Comparison of ENCODE assay signal across 8 cellular contexts in genomic region chr20:6006603-6006949, GRCh38. TPM values are rescaled to one million over a fixed set of nuclear protein-coding genes. Genes with fewer than 3 reads are reported as not detected.
A peak's percentile ranks its signal among the peaks of the same experiment; 100 is the strongest.
DNase-seq lines count a peak whose midpoint lies in the region; ATAC-seq and TF ChIP-seq lines count a peak whose summit lies in the region.

No MANE protein-coding gene starts in this region.

- peaks cover 18% of the 10 kb centered on the region for H3K36me3 Mint-ChIP-seq in activated CD4-positive, alpha-beta T cell treated with anti-CD3 and anti-CD28 coated beads for 36 hours (ENCODE audit: low read depth)
- peaks cover 21% of the 10 kb centered on the region for H3K36me3 Mint-ChIP-seq in activated CD4-positive, alpha-beta memory T cell treated with anti-CD3 and anti-CD28 coated beads, Interleukin-2, amount 10 ng/mL, durations not matched to agents 7 days and 5 days (ENCODE audit: low read depth)

- H3K9me3 Mint-ChIP-seq in activated CD4-positive, alpha-beta T cell treated with anti-CD3 and anti-CD28 coated beads for 36 hours (ENCODE audit: low read depth) = no peaks in the 10 kb centered on the region
- H3K9me3 Mint-ChIP-seq in activated CD4-positive, alpha-beta memory T cell treated with anti-CD3 and anti-CD28 coated beads, Interleukin-2, amount 10 ng/mL, durations not matched to agents 7 days and 5 days = no peaks in the 10 kb centered on the region

- no peak for DNase-seq in activated CD4-positive, alpha-beta T cell treated with anti-CD3 and anti-CD28 coated beads for 36 hours
- DNase-seq in activated CD4-positive, alpha-beta T cell treated with anti-CD3 and anti-CD28 coated beads, Interleukin-2, amount 50 U/mL, for 1 hour = no peak
- DNase-seq in activated CD4-positive, alpha-beta memory T cell treated with anti-CD3 and anti-CD28 coated beads, Interleukin-2, amount 10 ng/mL, durations not matched to agents 7 days and 5 days = no peak
- DNase-seq in suprapubic skin (ENCODE audit: low spot score in 2 of 2) = no peak
- DNase-seq in H4 (ENCODE audit: low spot score) = no peak
- DNase-seq in putamen (ENCODE audit: low spot score) = no peak

- H3K27me3 Mint-ChIP-seq in activated CD4-positive, alpha-beta T cell treated with anti-CD3 and anti-CD28 coated beads for 36 hours = no peaks in the 10 kb centered on the region
- no peaks in the 10 kb centered on the region for H3K27me3 Mint-ChIP-seq in activated CD4-positive, alpha-beta memory T cell treated with anti-CD3 and anti-CD28 coated beads, Interleukin-2, amount 10 ng/mL, durations not matched to agents 7 days and 5 days

- H3K27ac ChIP-seq in iPS-18a (ENCODE audit: low read length) (no peak overlapping the region), suprapubic skin (peak overlapping the region; percentile 86)

- H3K4me1 Mint-ChIP-seq in activated CD4-positive, alpha-beta T cell treated with anti-CD3 and anti-CD28 coated beads for 36 hours = peaks cover 27% of the 10 kb centered on the region
- H3K4me1 Mint-ChIP-seq in activated CD4-positive, alpha-beta memory T cell treated with anti-CD3 and anti-CD28 coated beads, Interleukin-2, amount 10 ng/mL, durations not matched to agents 7 days and 5 days = peaks cover 32% of the 10 kb centered on the region

- under 1% methylated on average over 10 of the region's 10 CpGs for WGBS in suprapubic skin

- no peak for TF ChIP-seq EP300 in suprapubic skin (IDR thresholded peaks at IDR 0.05)

- peak overlapping the region; percentile 93 for H3K27ac Mint-ChIP-seq in activated CD4-positive, alpha-beta T cell treated with anti-CD3 and anti-CD28 coated beads for 36 hours
- peak overlapping the region; percentile 83 for H3K27ac Mint-ChIP-seq in activated CD4-positive, alpha-beta memory T cell treated with anti-CD3 and anti-CD28 coated beads, Interleukin-2, amount 10 ng/mL, durations not matched to agents 7 days and 5 days

- peak overlapping the region; percentile 76 for H3K9ac ChIP-seq in iPS-18a (ENCODE audit: low read length)

- H3K4me3 Mint-ChIP-seq in activated CD4-positive, alpha-beta T cell treated with anti-CD3 and anti-CD28 coated beads for 36 hours = peak overlapping the region; percentile 96
- peak overlapping the region; percentile 94 for H3K4me3 Mint-ChIP-seq in activated CD4-positive, alpha-beta memory T cell treated with anti-CD3 and anti-CD28 coated beads, Interleukin-2, amount 10 ng/mL, durations not matched to agents 7 days and 5 days

- POLR2A ChIA-PET in activated CD4-positive, alpha-beta T cell treated with anti-CD3 and anti-CD28 coated beads for 36 hours (lab: Charles Lee) = no interaction called here
- POLR2A ChIA-PET in activated CD4-positive, alpha-beta memory T cell treated with anti-CD3 and anti-CD28 coated beads, Interleukin-2, amount 10 ng/mL, durations not matched to agents 7 days and 5 days (lab: Charles Lee) = interaction anchor here (1.4 kb wide), 1 partner anchor 19 kb away, joined by 3 read pairs; no protein-coding TSS in a partner anchor

- H3K4me1 ChIP-seq in iPS-18a (ENCODE audit: control insufficient read depth, low read depth, low read length) (peaks cover 8% of the 10 kb centered on the region), suprapubic skin (peaks cover 35% of the 10 kb centered on the region)

- TF ChIP-seq POLR2A in suprapubic skin (IDR thresholded peaks at IDR 0.05) = no peak

- H3K36me3 ChIP-seq in iPS-18a (ENCODE audit: control insufficient read depth, low read depth, low read length) = peaks cover 16% of the 10 kb centered on the region
- H3K36me3 ChIP-seq in suprapubic skin = peaks cover 15% of the 10 kb centered on the region

- H3K4me3 ChIP-seq in iPS-18a (ENCODE audit: low read length) (peak overlapping the region; percentile 92), suprapubic skin (peak overlapping the region; percentile 84)

- H3K27me3 ChIP-seq in iPS-18a (ENCODE audit: control insufficient read depth, insufficient read depth, low read length) (no peaks in the 10 kb centered on the region), suprapubic skin (no peaks in the 10 kb centered on the region)

- no peaks in the 10 kb centered on the region for H3K9me3 ChIP-seq in iPS-18a (ENCODE audit: control insufficient read depth, low read depth, low read length)
- H3K9me3 ChIP-seq in suprapubic skin = no peaks in the 10 kb centered on the region

- no peak for ATAC-seq in activated CD4-positive, alpha-beta T cell treated with anti-CD3 and anti-CD28 coated beads for 36 hours
- no peak for ATAC-seq in GM21526 (IDR thresholded peaks at IDR 0.05; ENCODE audit: low FRiP score, unreplicated experiment)

- TF ChIP-seq CTCF in suprapubic skin (IDR thresholded peaks at IDR 0.05) = no peak

- CTCF ChIA-PET in activated CD4-positive, alpha-beta T cell treated with anti-CD3 and anti-CD28 coated beads for 36 hours (lab: Charles Lee) = interaction anchor here (0.6 to 1.4 kb wide), 4 partner anchors 24 to 475 kb away, joined by 3 to 5 read pairs (median 4); no protein-coding TSS in a partner anchor
- CTCF ChIA-PET in activated CD4-positive, alpha-beta memory T cell treated with anti-CD3 and anti-CD28 coated beads, Interleukin-2, amount 10 ng/mL, durations not matched to agents 7 days and 5 days (lab: Charles Lee) = interaction anchor here (1.1 to 2.1 kb wide), 2 partner anchors 10 to 477 kb away, joined by 3 to 11 read pairs; no protein-coding TSS in a partner anchor

- intact Hi-C loops in activated CD4-positive, alpha-beta T cell treated with anti-CD3 and anti-CD28 coated beads for 36 hours (cut with DNase I, micrococcal nuclease) = no loop called here

RNA-seq across cellular contexts. Expression of gene CRLS1, which starts 0.7 kb away (rescaled TPM):
- 10 to 100 TPM; 37.4 to 51.7 TPM for total RNA-seq in activated CD4-positive, alpha-beta T cell treated with anti-CD3 and anti-CD28 coated beads for 36 hours
- 10 to 100 TPM; 25.3 to 27.8 TPM for total RNA-seq in activated CD4-positive, alpha-beta memory T cell treated with anti-CD3 and anti-CD28 coated beads, Interleukin-2, amount 10 ng/mL, durations not matched to agents 7 days and 5 days
- total RNA-seq in suprapubic skin = 10 to 100 TPM; 17.7 to 27.1 (median 22.9) TPM
- 53.5 and 74.6 TPM in 2 replicates for total RNA-seq in H4 (2014; rRNA removed; shearing (Covaris generic))

RNA-seq across cellular contexts. Expression of gene LRRN4, which starts 47.3 kb away (rescaled TPM):
- total RNA-seq in activated CD4-positive, alpha-beta T cell treated with anti-CD3 and anti-CD28 coated beads for 36 hours = under 1 TPM in 1 of 2 experiments, not detected in 1; 0.09 TPM
- not detected for total RNA-seq in activated CD4-positive, alpha-beta memory T cell treated with anti-CD3 and anti-CD28 coated beads, Interleukin-2, amount 10 ng/mL, durations not matched to agents 7 days and 5 days
- under 1 TPM in 1 of 4 donors, not detected in 3; 0.80 TPM for total RNA-seq in suprapubic skin
- total RNA-seq in H4 (2014; rRNA removed; shearing (Covaris generic)) = not detected in 2 replicates

RNA-seq across cellular contexts. Expression of gene MCM8, which starts 56.1 kb away (rescaled TPM):
- 10 to 100 TPM; 42.5 to 45.4 TPM for total RNA-seq in activated CD4-positive, alpha-beta T cell treated with anti-CD3 and anti-CD28 coated beads for 36 hours
- total RNA-seq in activated CD4-positive, alpha-beta memory T cell treated with anti-CD3 and anti-CD28 coated beads, Interleukin-2, amount 10 ng/mL, durations not matched to agents 7 days and 5 days = 10 to 100 TPM; 33.2 to 34.5 TPM
- 1 to 10 TPM; 4.0 to 6.8 (median 4.8) TPM for total RNA-seq in suprapubic skin
- 17.4 and 21.6 TPM in 2 replicates for total RNA-seq in H4 (2014; rRNA removed; shearing (Covaris generic))

RNA-seq across cellular contexts. Expression of gene TRMT6, which starts 56.2 kb away (rescaled TPM):
- total RNA-seq in activated CD4-positive, alpha-beta T cell treated with anti-CD3 and anti-CD28 coated beads for 36 hours = 10 to 100 TPM; 20.9 to 27.3 TPM
- 10 to 100 TPM; 17.0 to 19.1 TPM for total RNA-seq in activated CD4-positive, alpha-beta memory T cell treated with anti-CD3 and anti-CD28 coated beads, Interleukin-2, amount 10 ng/mL, durations not matched to agents 7 days and 5 days
- 10 to 100 TPM in 1 of 4 donors, 1 to 10 TPM in 3; 7.7 to 13.0 (median 9.5) TPM for total RNA-seq in suprapubic skin
- total RNA-seq in H4 (2014; rRNA removed; shearing (Covaris generic)) = 8.7 and 17.3 TPM in 2 replicates
